Comparison of ENCODE assay signal across 9 cellular contexts in genomic region chr14:65637780-65638179, GRCh38.
DNase-seq lines count a peak whose midpoint lies in the region; ATAC-seq and TF ChIP-seq lines count a peak whose summit lies in the region.
"Had no signal": no experiment of that assay in that cellular context is flagged by ENCODE, and none has a peak within 500 bp of the region (broad histone marks: within the 10 kb centered on the region; RNA-seq: fewer than 3 reads in every experiment).

No MANE protein-coding gene starts in this region.

- BruUV-seq in A673 (replicated peaks; lab: Mats Ljungman, UMichigan), result no TSS peak

- intact Hi-C loops in A673 (cut with micrococcal nuclease; ENCODE audit: unreplicated experiment), result no loop called here

- peak; percentile 69 for DNase-seq in activated CD8-positive, alpha-beta memory T cell treated with anti-CD3 and anti-CD28 coated beads, Interleukin-2, amount 50 U/mL, for 48 hours
- peak; percentile 12 to 32 for DNase-seq in stimulated activated CD4-positive, alpha-beta T cell treated with anti-CD3 and anti-CD28 coated beads, Interleukin-15, amount 100 ng/mL, for 48 hours (ENCODE audit: low read depth in 2 of 2)
- no peak for DNase-seq in A673 (ENCODE audit: low spot score)
- no peak for DNase-seq in NCI-H524 treated with DMSO at 0.1 percent for 48 hours (lab: John Stamatoyannopoulos, UW)
- no peak for DNase-seq in hypothalamus (lab: John Stamatoyannopoulos, UW)

- CTCF ChIA-PET in A673 (lab: Charles Lee), result no interaction called here

- peak; percentile 93 for ATAC-seq in GM19351 (IDR thresholded peaks at IDR 0.05; ENCODE audit: unreplicated experiment)
- peak; percentile 75 for ATAC-seq in HG03342 (IDR thresholded peaks at IDR 0.05; ENCODE audit: unreplicated experiment)
- no peak for ATAC-seq in GM21786 (IDR thresholded peaks at IDR 0.05; ENCODE audit: unreplicated experiment)
- ATAC-seq: Panc1 had no signal

- H3K27ac ChIP-seq in A673 (ENCODE audit: low read depth, low read length, poor library complexity, severe bottlenecking), result no peak overlapping the region

- no peaks in the 10 kb centered on the region for H3K9me3 ChIP-seq in A673 (ENCODE audit: low read depth, low read length, poor library complexity, severe bottlenecking)

- H3K4me3 ChIP-seq in A673 (ENCODE audit: low read depth, low read length, poor library complexity, severe bottlenecking), result no peak overlapping the region

- POLR2A ChIA-PET in A673 (lab: Charles Lee; ENCODE audit: low non-redundant PET), result no interaction called here

- no peak for TF ChIP-seq CTCF in A673 (conservative IDR thresholded peaks at IDR 0.05; ENCODE audit: low read depth, low read length)

- no peaks in the 10 kb centered on the region for H3K4me1 ChIP-seq in A673 (ENCODE audit: insufficient read depth, low read length, poor library complexity, severe bottlenecking)

- H3K36me3 ChIP-seq in A673 (ENCODE audit: insufficient read depth, low read length, poor library complexity, severe bottlenecking), result no peaks in the 10 kb centered on the region

- H3K27me3 ChIP-seq in A673 (replicated peaks; ENCODE audit: insufficient read depth, low read depth, low read length, poor library complexity), result no peaks in the 10 kb centered on the region

Comparison
In these comparisons a context has a peak if more than half of its experiments do, and no peak if none do; other contexts are left out.
1. DNase-seq: peak in activated CD8-positive, alpha-beta memory T cell treated with anti-CD3 and anti-CD28 coated beads, Interleukin-2, amount 50 U/mL, for 48 hours (single experiment) and stimulated activated CD4-positive, alpha-beta T cell treated with anti-CD3 and anti-CD28 coated beads, Interleukin-15, amount 100 ng/mL, for 48 hours (2 of 2); none in A673 (single experiment), NCI-H524 treated with DMSO at 0.1 percent for 48 hours (single experiment) and hypothalamus (0 of 51).